20 cellular contexts compared by ENCODE assay signal in the genomic region with DNA sequence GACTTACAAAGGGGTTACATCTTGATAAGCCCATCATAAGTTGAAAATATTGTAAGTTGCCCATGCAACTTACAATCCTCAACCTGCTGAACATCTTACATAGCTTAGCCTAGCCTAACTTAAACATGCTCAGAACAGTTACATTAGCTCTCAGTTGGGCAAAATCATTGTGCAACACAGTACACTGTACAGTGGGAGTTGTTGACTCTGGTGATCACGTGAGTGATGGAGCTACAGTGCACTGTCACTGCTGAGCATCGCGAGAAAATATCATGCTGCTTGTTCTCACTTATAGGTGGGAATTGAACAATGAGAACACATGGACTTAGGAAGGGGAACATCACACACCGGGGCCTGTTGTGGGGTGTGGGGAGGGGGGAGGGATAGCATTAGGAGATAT.
"Had no signal": no experiment of that assay in that cellular context is flagged by ENCODE, and none has a peak within 500 bp of the region (broad histone marks: within the 10 kb centered on the region; RNA-seq: fewer than 3 reads in every experiment).

No MANE protein-coding gene starts in this region.

- H3K4me3 ChIP-seq: body of pancreas, heart left ventricle, ovary, suprapubic skin had no signal

- H3K4me1 Mint-ChIP-seq: activated naive CD4-positive, alpha-beta T cell treated with anti-CD3 and anti-CD28 coated beads, Interleukin-2, amount 50 U/mL, for 24 hours; central memory CD8-positive, alpha-beta T cell; naive B cell had no signal

- H3K36me3 Mint-ChIP-seq: activated naive CD4-positive, alpha-beta T cell treated with anti-CD3 and anti-CD28 coated beads, Interleukin-2, amount 50 U/mL, for 24 hours; naive B cell had no signal

- H3K4me3 Mint-ChIP-seq: activated naive CD4-positive, alpha-beta T cell treated with anti-CD3 and anti-CD28 coated beads, Interleukin-2, amount 50 U/mL, for 24 hours; activated T-cell treated with anti-CD3 and anti-CD28 coated beads, Interleukin-2, amount 50 U/mL, for 4 hours; central memory CD8-positive, alpha-beta T cell; dendritic cell treated with granulocyte-macrophage colony-stimulating factor and Interleukin-4, amounts not matched to agents 40 ng/mL and 50 ng/mL, for 4 days; naive B cell; stimulated activated naive CD8-positive, alpha-beta T cell treated with anti-CD3 and anti-CD28 coated beads, Interleukin-15, Interleukin-2, amounts not matched to agents 100 ng/mL and 50 ng/mL, for 24 hours had no signal

- ATAC-seq: activated T-cell treated with anti-CD3 and anti-CD28 coated beads, Interleukin-2, amount 50 U/mL, for 4 hours; body of pancreas; heart left ventricle; left colon; sciatic nerve had no signal

- H3K27ac Mint-ChIP-seq: activated naive CD4-positive, alpha-beta T cell treated with anti-CD3 and anti-CD28 coated beads, Interleukin-2, amount 50 U/mL, for 24 hours; dendritic cell treated with granulocyte-macrophage colony-stimulating factor and Interleukin-4, amounts not matched to agents 40 ng/mL and 50 ng/mL, for 4 days; stimulated activated naive CD8-positive, alpha-beta T cell treated with anti-CD3 and anti-CD28 coated beads, Interleukin-15, Interleukin-2, amounts not matched to agents 100 ng/mL and 50 ng/mL, for 24 hours had no signal

- H3K36me3 ChIP-seq: heart left ventricle, ovary, suprapubic skin had no signal

- H3K27ac ChIP-seq: body of pancreas, heart left ventricle, ovary, suprapubic skin had no signal

- H3K9me3 ChIP-seq: body of pancreas, heart left ventricle, ovary, suprapubic skin had no signal

- H3K27me3 Mint-ChIP-seq: activated naive CD4-positive, alpha-beta T cell treated with anti-CD3 and anti-CD28 coated beads, Interleukin-2, amount 50 U/mL, for 24 hours; stimulated activated naive CD8-positive, alpha-beta T cell treated with anti-CD3 and anti-CD28 coated beads, Interleukin-15, Interleukin-2, amounts not matched to agents 100 ng/mL and 50 ng/mL, for 24 hours had no signal

- DNase-seq: activated CD4-positive, alpha-beta T cell treated with anti-CD3 and anti-CD28 coated beads, Interleukin-2, amount 50 U/mL, for 4 hours; activated CD4-positive, CD25-positive, alpha-beta regulatory T cell treated with anti-CD3 and anti-CD28 coated beads, Interleukin-2, amount 50 U/mL, for 72 hours; activated effector memory CD4-positive, alpha-beta T cell treated with Interleukin-2 at 50 U/mL for 16 hours; activated T-cell treated with anti-CD3 and anti-CD28 coated beads, Interleukin-2, amount 50 U/mL, for 4 hours; amygdala; body of pancreas; effector memory CD4-positive, alpha-beta T cell; foreskin melanocyte; heart left ventricle; left colon; naive B cell; ovary; T-helper 9 cell; trophoblast cell had no signal

- H3K9me3 Mint-ChIP-seq: activated naive CD4-positive, alpha-beta T cell treated with anti-CD3 and anti-CD28 coated beads, Interleukin-2, amount 50 U/mL, for 24 hours; activated T-cell treated with anti-CD3 and anti-CD28 coated beads, Interleukin-2, amount 50 U/mL, for 4 hours; central memory CD8-positive, alpha-beta T cell; dendritic cell treated with granulocyte-macrophage colony-stimulating factor and Interleukin-4, amounts not matched to agents 40 ng/mL and 50 ng/mL, for 4 days; stimulated activated naive CD8-positive, alpha-beta T cell treated with anti-CD3 and anti-CD28 coated beads, Interleukin-15, Interleukin-2, amounts not matched to agents 100 ng/mL and 50 ng/mL, for 24 hours had no signal

- H3K27me3 ChIP-seq: body of pancreas, heart left ventricle, ovary, suprapubic skin had no signal
